In the genomic region with DNA sequence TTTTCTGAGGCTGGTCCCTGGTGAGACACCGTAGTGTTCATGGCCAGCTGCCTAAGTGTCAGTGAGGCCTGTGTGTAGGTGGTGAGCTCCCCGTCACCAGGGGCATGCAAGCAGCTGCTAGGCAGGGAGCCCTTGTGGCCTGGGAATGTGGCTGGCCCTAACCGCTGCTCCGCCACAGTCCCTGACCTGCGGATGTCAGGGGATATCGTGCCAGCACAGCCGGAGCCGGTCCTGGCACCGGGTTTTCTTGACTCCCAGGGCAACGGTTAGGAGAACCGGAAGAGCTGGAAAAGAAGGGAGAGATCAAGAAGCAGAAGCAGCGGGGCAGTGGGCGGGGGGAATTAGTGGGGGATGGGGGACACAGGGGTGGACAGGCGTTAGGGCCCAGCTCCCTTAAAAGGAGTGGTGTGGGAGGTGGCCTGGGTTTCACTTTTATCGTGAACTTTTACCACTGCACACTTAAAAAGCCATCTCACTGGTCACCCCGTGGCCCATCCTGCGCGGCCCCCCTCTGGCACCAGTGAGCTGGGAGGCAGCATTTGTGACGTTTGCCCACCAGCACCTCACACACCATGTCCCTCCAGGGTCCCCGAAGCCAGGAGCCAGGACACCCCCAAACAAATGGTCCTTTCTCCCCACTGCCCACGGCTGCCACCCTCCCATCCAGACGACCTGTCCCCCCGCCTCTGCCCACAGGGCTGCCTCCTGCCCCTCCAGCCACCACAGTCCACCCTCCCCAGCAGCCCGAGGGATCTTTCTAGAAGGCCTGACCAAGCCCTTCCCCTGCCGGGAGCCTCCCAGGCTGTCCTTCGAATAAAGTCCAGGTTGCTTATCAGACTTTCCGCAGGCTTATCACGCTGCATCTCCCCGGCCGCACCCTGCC, we compare ENCODE assay signal across 9 cellular contexts. TPM values are rescaled to one million over a fixed set of nuclear protein-coding genes. Genes with fewer than 3 reads are reported as not detected.
A peak's percentile ranks its signal among the peaks of the same experiment; 100 is the strongest.
DNase-seq lines count a peak whose midpoint lies in the region; ATAC-seq and TF ChIP-seq lines count a peak whose summit lies in the region.
"Had no signal": no experiment of that assay in that cellular context is flagged by ENCODE, and none has a peak within 500 bp of the region (broad histone marks: within the 10 kb centered on the region; RNA-seq: fewer than 3 reads in every experiment).

No MANE protein-coding gene starts in this region.

- H2AFZ ChIP-seq in mammary epithelial cell (ENCODE audit: low read depth, low read length), result peak overlapping the region; percentile 83

- TF ChIP-seq POLR2A in lower leg skin (IDR thresholded peaks at IDR 0.05), result no peak

- no peaks in the 10 kb centered on the region for H4K20me1 ChIP-seq in mammary epithelial cell (ENCODE audit: insufficient read depth, low read length)

- intact Hi-C loops in mammary epithelial cell (cut with micrococcal nuclease), result loop anchor here (5.0 kb wide), 1 partner anchor 96 kb away; the partner anchor contains the start of gene TMEM184A
- intact Hi-C loops in lower leg skin (cut with DNase I; ENCODE audit: low total_unique reads), result no loop called here

- no peaks in the 10 kb centered on the region for H3K36me3 ChIP-seq in mammary epithelial cell (ENCODE audit: insufficient read depth, low read length)

- peaks cover 49% of the 10 kb centered on the region for H3K4me1 ChIP-seq in mammary epithelial cell (ENCODE audit: insufficient read depth, low read length)

- no peaks in the 10 kb centered on the region for H3K27me3 Mint-ChIP-seq in type B pancreatic cell
- H3K27me3 Mint-ChIP-seq: activated B cell treated with CpG ODN at 0.5 μM for 24 hours had no signal

- CTCF ChIA-PET in mammary epithelial cell (lab: Charles Lee; ENCODE audit: low non-redundant PET), result no interaction called here

- H3K9me3 Mint-ChIP-seq in type B pancreatic cell, result no peaks in the 10 kb centered on the region
- H3K9me3 Mint-ChIP-seq: activated B cell treated with CpG ODN at 0.5 μM for 24 hours had no signal

- dilution Hi-C loops in mammary epithelial cell (cut with HindIII; ENCODE audit: low sequenced_read_pairs), result no loop called here

- ATAC-seq in GM21360 (IDR thresholded peaks at IDR 0.05; ENCODE audit: unreplicated experiment), result no peak

- H3K9ac ChIP-seq in mammary epithelial cell (ENCODE audit: insufficient read depth, low read length), result no peak overlapping the region

- peaks cover 30% of the 10 kb centered on the region for H3K79me2 ChIP-seq in mammary epithelial cell (ENCODE audit: insufficient read depth, low read length)

- no peaks in the 10 kb centered on the region for H3K36me3 Mint-ChIP-seq in type B pancreatic cell

- peaks cover 15% of the 10 kb centered on the region for H3K4me1 Mint-ChIP-seq in type B pancreatic cell (ENCODE audit: unreplicated experiment)

- H3K4me3 Mint-ChIP-seq in type B pancreatic cell, result peak overlapping the region; percentile 28

- in situ Hi-C loops in mammary epithelial cell (cut with MboI; ENCODE audit: low sequenced_read_pairs in 2 of 2), result loop anchor here in 1 of 2 donors (25.0 kb wide), 1 partner anchor 274 kb away; no protein-coding TSS in a partner anchor

- WGBS in mammary epithelial cell (ENCODE audit: low coverage, missing lambda C conversion rate), result 42% methylated on average over 16 of the region's 30 CpGs
- WGBS in lower leg skin, 2 donors, result 28 to 30% methylated on average over 29 to 30 of the region's 30 CpGs

- BruUV-seq in mammary epithelial cell (replicated peaks; lab: Mats Ljungman, UMichigan), result no TSS peak

- H3K4me3 ChIP-seq in mammary epithelial cell (replicated peaks in 1 of 3; ENCODE audit: insufficient read depth in 1 of 3, low read depth in 2 of 3, low read length in 3 of 3), result peak overlapping the region in 1 of 3 experiments; percentile 1
- H3K4me3 ChIP-seq in lower leg skin (ENCODE audit: low read depth, poor library complexity, severe bottlenecking), result peak overlapping the region; percentile 18

- H3K27ac ChIP-seq in 22Rv1, result peak overlapping the region; percentile 54
- H3K27ac ChIP-seq in mammary epithelial cell (ENCODE audit: insufficient read depth, low read depth, low read length), result no peak overlapping the region

- TF ChIP-seq CTCF in 22Rv1 (IDR thresholded peaks at IDR 0.05) (no peak), mammary epithelial cell (conservative IDR thresholded peaks at IDR 0.05 in 1 of 2, IDR thresholded peaks at IDR 0.05 in 1 of 2; ENCODE audit: extremely low read depth in 1 of 2, insufficient read depth in 1 of 2, low read depth in 1 of 2, low read length in 2 of 2) (no peak), lower leg skin (IDR thresholded peaks at IDR 0.05) (no peak), type B pancreatic cell (conservative IDR thresholded peaks at IDR 0.05) (no peak)

- no peaks in the 10 kb centered on the region for H3K27me3 ChIP-seq in mammary epithelial cell (ENCODE audit: insufficient read depth, low read length)

- DNase-seq in HuH-7 (ENCODE audit: low spot score), result peak; percentile 97
- peak; percentile 25 for DNase-seq in mammary epithelial cell
- DNase-seq in lower leg skin (ENCODE audit: low spot score in 2 of 2), result peak; percentile 51 to 94
- DNase-seq in type B pancreatic cell (ENCODE audit: extremely low spot score, unreplicated experiment), result no peak
- DNase-seq in activated CD4-positive, CD25-positive, alpha-beta regulatory T cell treated with anti-CD3 and anti-CD28 coated beads, Interleukin-2, amount 50 U/mL, for 72 hours, result no peak
- DNase-seq in NCI-H1105 (lab: John Stamatoyannopoulos, UW), result no peak
- DNase-seq: activated B cell treated with CpG ODN at 0.5 μM for 24 hours had no signal

- peak overlapping the region; percentile 70 for H3K27ac Mint-ChIP-seq in type B pancreatic cell

- H3K4me2 ChIP-seq in mammary epithelial cell (ENCODE audit: insufficient read depth, low read depth, low read length), result peak overlapping the region; percentile 85

- H3K9me3 ChIP-seq in mammary epithelial cell (replicated peaks; ENCODE audit: insufficient read depth, low read length), result no peaks in the 10 kb centered on the region

RNA-seq across cellular contexts. Expression of gene MICALL2, which starts 1.7 kb away (rescaled TPM):
- total RNA-seq in mammary epithelial cell, result 10 to 100 TPM; 41.7 to 69.8 TPM
- 28.8 TPM for polyA plus RNA-seq in mammary epithelial cell
- 44.0 TPM for polyA minus RNA-seq in mammary epithelial cell
- 10 to 100 TPM; 10.4 to 17.0 (median 14.0) TPM for total RNA-seq in lower leg skin
- 5.6 and 12.3 TPM in 2 replicates for total RNA-seq in type B pancreatic cell (ENCODE audit: low replicate concordance)

RNA-seq across cellular contexts. Expression of gene INTS1, which starts 43.2 kb away (rescaled TPM):
- total RNA-seq in mammary epithelial cell, result 10 to 100 TPM; 51.3 to 81.1 TPM
- polyA plus RNA-seq in mammary epithelial cell, result 31.7 TPM
- 62.4 TPM for polyA minus RNA-seq in mammary epithelial cell
- 10 to 100 TPM; 45.9 to 70.6 (median 60.3) TPM for total RNA-seq in lower leg skin
- total RNA-seq in type B pancreatic cell (ENCODE audit: low replicate concordance), result 112 and 134 TPM in 2 replicates

Comparison
In these comparisons a context has a peak if more than half of its experiments do, and no peak if none do; other contexts are left out.
1. DNase-seq: peak in HuH-7 (single experiment), mammary epithelial cell (single experiment) and lower leg skin (2 of 2); none in type B pancreatic cell (single experiment), activated CD4-positive, CD25-positive, alpha-beta regulatory T cell treated with anti-CD3 and anti-CD28 coated beads, Interleukin-2, amount 50 U/mL, for 72 hours (single experiment) and NCI-H1105 (single experiment).